In genomic region chr10:34102237-34102673, GRCh38 we compare ENCODE assay signal across 13 cellular contexts.
A peak's percentile ranks its signal among the peaks of the same experiment; 100 is the strongest.
DNase-seq lines count a peak whose midpoint lies in the region; ATAC-seq and TF ChIP-seq lines count a peak whose summit lies in the region.
"Had no signal": no experiment of that assay in that cellular context is flagged by ENCODE, and none has a peak within 500 bp of the region (broad histone marks: within the 10 kb centered on the region; RNA-seq: fewer than 3 reads in every experiment).

No MANE protein-coding gene starts in this region.

- peak; percentile 26 for ATAC-seq in left colon
- peak; percentile 85 to 90 for ATAC-seq in gastrocnemius medialis
- ATAC-seq in GM18520 (IDR thresholded peaks at IDR 0.05; ENCODE audit: unreplicated experiment), result no peak
- ATAC-seq in HG02588 (IDR thresholded peaks at IDR 0.05; ENCODE audit: unreplicated experiment), result no peak
- ATAC-seq: natural killer cell treated with Interleukin-12 subunit alpha and Interleukin-12 subunit beta and Interleukin-15 and Interleukin-18, amount 100 ng/mL, for 72 hours had no signal

- H3K9me3 Mint-ChIP-seq in H9, result peaks cover 19% of the 10 kb centered on the region in 2 experiments; a peak in 4 of 5 replicates
- H3K9me3 Mint-ChIP-seq: natural killer cell treated with Interleukin-12 subunit alpha and Interleukin-12 subunit beta and Interleukin-15 and Interleukin-18, amount 100 ng/mL, for 72 hours had no signal

- H3K27me3 ChIP-seq in gastrocnemius medialis, result no peaks in the 10 kb centered on the region
- H3K27me3 ChIP-seq in H9 (ENCODE audit: insufficient read depth, low read length), result no peaks in the 10 kb centered on the region

- H4K8ac ChIP-seq in H9 (replicated peaks; ENCODE audit: insufficient read length, low read depth, low read length), result no peak overlapping the region

- no peak overlapping the region for H3K4ac ChIP-seq in H9 (ENCODE audit: low read depth, low read length)

- H3K4me3 Mint-ChIP-seq in H9, result no peak overlapping the region
- H3K4me3 Mint-ChIP-seq: activated naive CD8-positive, alpha-beta T cell; CD4-positive, CD25-positive, alpha-beta regulatory T cell; natural killer cell treated with Interleukin-12 subunit alpha and Interleukin-12 subunit beta and Interleukin-15 and Interleukin-18, amount 100 ng/mL, for 72 hours had no signal

- H2AK5ac ChIP-seq in H9 (ENCODE audit: insufficient read length, low read length), result no peak overlapping the region

- no CpG with 5 or more reads among the region's 15 CpGs for WGBS in H9 (ENCODE audit: extremely low coverage, insufficient read length, low lambda C conversion rate)

- H3K4me1 ChIP-seq in gastrocnemius medialis, result peaks cover 0 to 15% of the 10 kb centered on the region in 2 donors
- peaks cover 5% of the 10 kb centered on the region; the same call in 1 of the 2 replicates for H3K4me1 ChIP-seq in H9 (ENCODE audit: insufficient read depth, low read length)

- H3K9me3 ChIP-seq in gastrocnemius medialis, result no peaks in the 10 kb centered on the region
- no peaks in the 10 kb centered on the region for H3K9me3 ChIP-seq in H9 (ENCODE audit: control insufficient read depth, low read depth, low read length)

- no peak overlapping the region for H3K56ac ChIP-seq in H9 (ENCODE audit: insufficient read length, low read depth, low read length)

- no peak overlapping the region for H2BK15ac ChIP-seq in H9 (ENCODE audit: low read depth, low read length)

- H3K23me2 ChIP-seq in H9 (ENCODE audit: insufficient read length, low read depth, low read length, poor library complexity, severe bottlenecking), result no peaks in the 10 kb centered on the region

- H3T11ph ChIP-seq in H9 (ENCODE audit: low read length), result no peak overlapping the region

- H2AFZ ChIP-seq in H9 (ENCODE audit: low read length), result no peak overlapping the region

- no peak overlapping the region for H3K18ac ChIP-seq in H9 (ENCODE audit: insufficient read length, low read depth, low read length)

- no peak overlapping the region for H3K4me2 ChIP-seq in H9 (ENCODE audit: insufficient read depth, insufficient read length, low read length)

- H4K5ac ChIP-seq in H9 (ENCODE audit: insufficient read length, low read depth, low read length), result no peak overlapping the region

- peaks cover 15 to 18% of the 10 kb centered on the region in 2 experiments for H3K4me1 Mint-ChIP-seq in H9
- H3K4me1 Mint-ChIP-seq: CD4-positive, CD25-positive, alpha-beta regulatory T cell had no signal

- no peak for TF ChIP-seq POLR2A in gastrocnemius medialis (IDR thresholded peaks at IDR 0.05)

- no peaks in the 10 kb centered on the region for H4K20me1 ChIP-seq in H9 (ENCODE audit: control insufficient read depth, insufficient read depth, insufficient read length)

- H3K14ac ChIP-seq in H9 (ENCODE audit: insufficient read depth, low read length), result no peak overlapping the region

- intact Hi-C loops in left colon (cut with DNase I, micrococcal nuclease), result no loop called here
- intact Hi-C loops in gastrocnemius medialis (cut with DNase I; ENCODE audit: low total_unique reads), result no loop called here

- in situ Hi-C loops in gastrocnemius medialis (cut with MboI; ENCODE audit: low sequenced_read_pairs in 4 of 4), result no loop called here

- H3K36me3 Mint-ChIP-seq in H9 (ENCODE audit: insufficient read depth in 1 of 3, low read depth in 3 of 3), result peaks cover 0 to 23% (median 3%) of the 10 kb centered on the region in 3 experiments; a peak in 4 of 7 replicates
- H3K36me3 Mint-ChIP-seq: activated naive CD8-positive, alpha-beta T cell; CD4-positive, CD25-positive, alpha-beta regulatory T cell; natural killer cell treated with Interleukin-12 subunit alpha and Interleukin-12 subunit beta and Interleukin-15 and Interleukin-18, amount 100 ng/mL, for 72 hours had no signal

- H3K23ac ChIP-seq in H9 (ENCODE audit: insufficient read length, low read depth, low read length), result no peak overlapping the region

- peak overlapping the region in 3 of 4 donors; percentile 6 to 14 (median 10) for H3K4me3 ChIP-seq in gastrocnemius medialis

- DNase-seq in GM03348 (ENCODE audit: low spot score) (peak; percentile 85), dermis blood vessel endothelial cell (peak; percentile 35), left colon (peak; percentile 24 to 60), gastrocnemius medialis (peak; percentile 12 to 35), SW 1271 (lab: John Stamatoyannopoulos, UW) (no peak), H9 (no peak)
- DNase-seq: activated CD4-positive, alpha-beta T cell treated with anti-CD3 and anti-CD28 coated beads for 1 hour; CD4-positive, CD25-positive, alpha-beta regulatory T cell; foreskin melanocyte had no signal

- no peak overlapping the region for H4K91ac ChIP-seq in H9 (ENCODE audit: insufficient read length, low read depth, low read length)

- no peak for TF ChIP-seq CTCF in gastrocnemius medialis (IDR thresholded peaks at IDR 0.05 in 4 of 5, conservative IDR thresholded peaks at IDR 0.05 in 1 of 5)
- TF ChIP-seq CTCF in H9 (conservative IDR thresholded peaks at IDR 0.05), result no peak

- H3K27ac ChIP-seq in gastrocnemius medialis (peak overlapping the region; percentile 42 to 62 (median 58)), H9 (ENCODE audit: insufficient read length, low read depth, low read length) (no peak overlapping the region)

- no peaks in the 10 kb centered on the region for H3K36me3 ChIP-seq in gastrocnemius medialis

- H3K27ac Mint-ChIP-seq in H9, result no peak overlapping the region
- H3K27ac Mint-ChIP-seq: activated naive CD8-positive, alpha-beta T cell; CD4-positive, CD25-positive, alpha-beta regulatory T cell; natural killer cell treated with Interleukin-12 subunit alpha and Interleukin-12 subunit beta and Interleukin-15 and Interleukin-18, amount 100 ng/mL, for 72 hours had no signal

- H3K27me3 Mint-ChIP-seq in H9 (ENCODE audit: low read depth), result no peaks in the 10 kb centered on the region; the same call in 1 of the 2 replicates
- H3K27me3 Mint-ChIP-seq: activated naive CD8-positive, alpha-beta T cell; CD4-positive, CD25-positive, alpha-beta regulatory T cell had no signal

- no peak overlapping the region for H2BK5ac ChIP-seq in H9 (ENCODE audit: insufficient read length, low read length)

- no peak overlapping the region for H3K9ac ChIP-seq in H9 (ENCODE audit: extremely low read depth, insufficient read length, low read length)

- no peak overlapping the region for H2BK120ac ChIP-seq in H9 (ENCODE audit: low read depth, low read length, poor library complexity, severe bottlenecking)

- no peaks in the 10 kb centered on the region for H3K79me1 ChIP-seq in H9 (ENCODE audit: insufficient read depth, low read depth, low read length, poor library complexity, severe bottlenecking)

- no peak overlapping the region for H2BK20ac ChIP-seq in H9 (ENCODE audit: low read depth, low read length, poor library complexity, severe bottlenecking)

- no peak overlapping the region for H2BK12ac ChIP-seq in H9 (ENCODE audit: insufficient read length, low read depth, low read length)

- H3K79me2 ChIP-seq in H9 (ENCODE audit: insufficient read depth, low read length), result no peaks in the 10 kb centered on the region

Comparison
In these comparisons a context has a peak if more than half of its experiments do, and no peak if none do; other contexts are left out.
1. DNase-seq: peak in GM03348 (single experiment), dermis blood vessel endothelial cell (single experiment), left colon (2 of 2) and gastrocnemius medialis (2 of 2); none in SW 1271 (0 of 2) and H9 (single experiment).
2. ATAC-seq: peak in left colon (single experiment) and gastrocnemius medialis (2 of 2); none in GM18520 (single experiment) and HG02588 (single experiment).